In the genomic region with DNA sequence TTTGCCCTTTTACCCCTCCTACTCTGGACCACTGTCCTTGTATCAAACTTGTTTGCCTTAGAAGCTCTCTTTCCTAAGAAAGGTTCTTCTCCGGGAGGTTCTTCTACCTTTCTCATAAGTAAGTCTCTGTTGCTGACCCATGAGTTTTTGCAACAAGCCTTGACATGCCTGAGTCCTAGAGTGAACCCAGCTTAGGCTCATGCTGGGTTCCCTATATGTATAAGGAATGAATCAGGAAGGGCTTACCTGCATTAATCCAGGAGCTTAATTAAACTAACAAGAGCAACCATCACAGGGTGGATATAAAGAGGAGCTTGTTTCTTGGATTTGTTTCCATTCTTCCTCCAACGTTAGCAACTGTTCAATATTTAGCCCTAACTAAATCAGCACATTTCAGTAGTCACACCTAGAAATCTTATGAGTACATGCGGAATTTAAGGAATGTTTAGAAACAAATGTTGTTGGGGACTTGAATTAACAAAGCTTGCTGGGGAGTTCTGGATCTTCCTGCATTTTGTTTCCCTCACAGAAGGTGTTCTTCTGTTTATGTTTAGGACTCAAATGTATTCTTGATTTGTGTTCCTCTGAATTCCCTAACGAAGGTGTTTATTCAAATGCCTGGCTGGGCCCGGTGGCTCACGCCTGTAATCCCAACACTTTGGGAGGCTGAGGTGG, we compare ENCODE assay signal across 1 cellular context.
A peak's percentile ranks its signal among the peaks of the same experiment; 100 is the strongest.
TF ChIP-seq lines count a peak whose summit lies in the region.

No MANE protein-coding gene starts in this region.

TF ChIP-seq in H1, 55 proteins besides CTCF, POLR2A, EP300 and RAD21:
- TF ChIP-seq JUN (IDR thresholded peaks at IDR 0.05; ENCODE audit: low read depth, low read length): no peak
- TF ChIP-seq TAF1 (IDR thresholded peaks at IDR 0.05; ENCODE audit: low read depth, low read length): 0 out of 2 replicates have a peak, but pooled peaks have one; percentile 20
- TF ChIP-seq SIN3A (conservative IDR thresholded peaks at IDR 0.05 in 1 of 2, IDR thresholded peaks at IDR 0.05 in 1 of 2; ENCODE audit: low read depth in 1 of 2, low read length in 2 of 2): no peak
